ENCODE assay signal across 10 cellular contexts in the genomic region with DNA sequence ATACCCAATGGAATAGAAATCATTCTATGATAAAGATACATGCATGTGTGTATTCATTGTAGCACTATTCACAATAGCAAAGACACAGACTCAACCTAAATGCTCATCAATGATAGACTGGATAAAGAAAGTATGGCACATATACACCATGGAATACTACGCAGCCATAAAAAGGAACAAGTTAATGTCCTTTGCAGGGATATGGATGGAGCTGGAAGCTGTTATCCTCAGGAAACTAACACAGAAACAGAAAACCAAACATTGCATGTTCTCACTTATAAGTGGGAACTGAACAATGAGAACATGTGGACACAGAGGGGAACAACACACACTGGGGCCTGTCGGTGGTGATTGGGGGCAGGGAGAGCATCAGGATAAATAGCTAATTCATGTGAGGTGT. TPM values are rescaled to one million over a fixed set of nuclear protein-coding genes. Genes with fewer than 3 reads are reported as not detected.
"Had no signal": no experiment of that assay in that cellular context is flagged by ENCODE, and none has a peak within 500 bp of the region (broad histone marks: within the 10 kb centered on the region; RNA-seq: fewer than 3 reads in every experiment).

No MANE protein-coding gene starts in this region.

RNA-seq across cellular contexts. Expression of a gene that starts 29.3 kb away (rescaled TPM):
- total RNA-seq: PC-3; PC-9; Right ventricle myocardium inferior; Right ventricle myocardium superior; RPMI7951; SJCRH30; SJSA1; SK-MEL-5; T-helper 1 cell treated with Interleukin-12 subunit alpha and Interleukin-12 subunit beta and Interleukin-4 antibody, amounts not matched to agents 30 ng/mL and 1 ng/mL, for 36 hours had no signal
- polyA plus RNA-seq: SK-N-SH had no signal
